In the genomic region with DNA sequence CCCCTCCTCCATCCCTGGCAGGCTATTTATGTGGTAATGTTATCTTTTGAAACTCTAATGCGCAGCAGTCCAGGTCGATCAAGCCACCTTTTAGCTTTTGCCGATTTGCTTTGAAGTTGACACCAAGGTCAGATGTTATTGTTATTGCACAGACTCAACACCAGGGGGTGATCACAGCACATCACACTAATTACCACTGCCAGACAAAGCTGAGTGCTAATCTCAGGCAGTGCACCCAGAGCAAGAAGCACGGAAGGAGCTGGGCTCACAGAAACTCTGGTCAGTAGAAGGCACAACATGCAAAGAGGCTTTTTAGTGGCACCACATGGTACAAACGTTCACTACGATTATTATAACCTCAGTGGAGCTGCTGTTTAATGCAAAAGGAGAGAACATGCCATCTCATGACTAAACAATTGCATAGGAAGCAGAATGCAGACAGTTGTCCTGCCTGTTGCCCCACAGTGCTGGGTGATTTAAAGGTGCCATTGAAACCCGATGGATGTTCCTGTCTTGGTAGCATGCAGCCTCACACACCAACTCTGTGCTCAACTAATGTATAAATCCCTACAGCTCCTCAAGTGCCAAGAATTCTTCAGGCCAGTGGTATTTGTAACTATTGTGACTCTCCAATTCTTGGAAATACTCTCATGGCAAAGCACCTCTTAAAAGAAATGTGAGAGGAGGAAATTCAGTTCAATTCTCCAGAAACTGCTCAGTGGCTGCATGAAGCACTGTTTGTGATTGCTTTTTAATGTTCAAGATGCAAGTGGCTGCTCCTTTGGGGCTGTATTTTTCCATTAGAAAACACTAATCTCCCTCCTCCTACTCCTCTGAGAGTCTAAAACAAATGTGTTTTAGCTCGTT, we compare ENCODE assay signal across 8 cellular contexts.
A peak's percentile ranks its signal among the peaks of the same experiment; 100 is the strongest.
DNase-seq lines count a peak whose midpoint lies in the region; ATAC-seq and TF ChIP-seq lines count a peak whose summit lies in the region.

No MANE protein-coding gene starts in this region.

- DNase-seq in DMS53 (lab: John Stamatoyannopoulos, UW) (peak; percentile 89), NOMO-1 treated with dmso at 0.1 percent for 144 hours (lab: John Stamatoyannopoulos, UW; ENCODE audit: unreplicated experiment) (peak; percentile 71), activated T-cell treated with anti-CD3 and anti-CD28 coated beads for 24 hours (ENCODE audit: low read depth) (peak; percentile 12), fibroblast of peridontal ligament (ENCODE audit: extremely low read depth) (peak; percentile 85), nephron progenitor cell (peak; percentile 61), type B pancreatic cell (ENCODE audit: extremely low spot score, unreplicated experiment) (no peak)

- peaks cover 14% of the 10 kb centered on the region for H3K4me1 Mint-ChIP-seq in nephron progenitor cell
- peaks cover 13% of the 10 kb centered on the region for H3K4me1 Mint-ChIP-seq in type B pancreatic cell (ENCODE audit: unreplicated experiment)

- peak overlapping the region; percentile 5 for H3K27ac Mint-ChIP-seq in nephron progenitor cell
- H3K27ac Mint-ChIP-seq in type B pancreatic cell = peak overlapping the region; percentile 3

- TF ChIP-seq CTCF in nephron progenitor cell (IDR thresholded peaks at IDR 0.05) (peak; percentile 81), type B pancreatic cell (conservative IDR thresholded peaks at IDR 0.05) (peak; percentile 86)

- H3K4me3 Mint-ChIP-seq in nephron progenitor cell (no peak overlapping the region), type B pancreatic cell (peak overlapping the region; percentile 5)

- ATAC-seq in GM21390 (IDR thresholded peaks at IDR 0.05; ENCODE audit: unreplicated experiment) (peak; percentile 98), HG03575 (IDR thresholded peaks at IDR 0.05; ENCODE audit: extremely low read depth, insufficient number of reproducible peaks, low FRiP score, unreplicated experiment) (peak; percentile 93)

- no peaks in the 10 kb centered on the region for H3K27me3 Mint-ChIP-seq in nephron progenitor cell (ENCODE audit: low read depth, poor library complexity)
- H3K27me3 Mint-ChIP-seq in type B pancreatic cell = no peaks in the 10 kb centered on the region

- H3K36me3 Mint-ChIP-seq in nephron progenitor cell (ENCODE audit: low read depth) = no peaks in the 10 kb centered on the region
- no peaks in the 10 kb centered on the region for H3K36me3 Mint-ChIP-seq in type B pancreatic cell

- H3K9me3 Mint-ChIP-seq in nephron progenitor cell = peaks cover 22% of the 10 kb centered on the region
- H3K9me3 Mint-ChIP-seq in type B pancreatic cell = no peaks in the 10 kb centered on the region
